ENCODE assay signal across 8 cellular contexts in genomic region chr6:53718597-53719460, GRCh38. TPM values are rescaled to one million over a fixed set of nuclear protein-coding genes. Genes with fewer than 3 reads are reported as not detected.
DNase-seq lines count a peak whose midpoint lies in the region; ATAC-seq and TF ChIP-seq lines count a peak whose summit lies in the region.

No MANE protein-coding gene starts in this region.

- no peak overlapping the region for H3K4me3 Mint-ChIP-seq in central memory CD8-positive, alpha-beta T cell

- H3K27me3 ChIP-seq in Panc1 (ENCODE audit: control insufficient read depth, insufficient read depth, low read length) (peaks cover 6% of the 10 kb centered on the region; the same call in 1 of the 2 replicates), kidney epithelial cell (ENCODE audit: control insufficient read depth, insufficient read depth, low read length) (no peaks in the 10 kb centered on the region), subcutaneous abdominal adipose tissue (ENCODE audit: control insufficient read depth in 5 of 5, insufficient read depth in 4 of 5, low read length in 5 of 5) (no peaks in the 10 kb centered on the region)

- H3K4me1 ChIP-seq in Panc1 (ENCODE audit: control insufficient read depth, insufficient read depth, low read length) (no peaks in the 10 kb centered on the region), subcutaneous abdominal adipose tissue (ENCODE audit: control insufficient read depth in 5 of 5, insufficient read depth in 5 of 5, low read length in 5 of 5) (peaks cover 0 to 20% (median 0%) of the 10 kb centered on the region in 5 donors)

- CTCF ChIA-PET in HEK293T (lab: Yijun Ruan, JAX), result interaction anchor here (0.6 to 3.0 kb wide), 26 partner anchors 9 to 548 kb away, joined by 3 to 23 read pairs (median 4); no protein-coding TSS in a partner anchor
- CTCF ChIA-PET in Panc1 (lab: Charles Lee), result interaction anchor here (0.6 to 1.8 kb wide), 10 partner anchors 9 to 506 kb away, joined by 3 to 16 read pairs (median 6); no protein-coding TSS in a partner anchor

- peaks cover 7% of the 10 kb centered on the region for H3K4me1 Mint-ChIP-seq in central memory CD8-positive, alpha-beta T cell

- H3K9me3 Mint-ChIP-seq in central memory CD8-positive, alpha-beta T cell, result no peaks in the 10 kb centered on the region

- H3K9ac ChIP-seq in subcutaneous abdominal adipose tissue (ENCODE audit: low read length in 5 of 5), result peak overlapping the region in 1 of 5 donors; percentile 46

- in situ Hi-C loops in Panc1 (cut with HindIII; ENCODE audit: low pct_unique_long_range_greater_than_20kb, low sequenced_read_pairs), result no loop called here

- peak; percentile 83 for TF ChIP-seq CTCF in AG09309 (IDR thresholded peaks at IDR 0.05; ENCODE audit: control insufficient read depth, insufficient read depth, low read depth, low read length, missing control alignments)
- TF ChIP-seq CTCF in GM12873 (IDR thresholded peaks at IDR 0.05; ENCODE audit: insufficient read depth, low read depth, low read length, missing control alignments), result peak; percentile 81
- TF ChIP-seq CTCF in LNCaP clone FGC (IDR thresholded peaks at IDR 0.05; ENCODE audit: control insufficient read depth, extremely low read depth, insufficient read depth), result peak; percentile 84
- peak; percentile 84 for TF ChIP-seq CTCF in Panc1 (IDR thresholded peaks at IDR 0.05)
- TF ChIP-seq CTCF in kidney epithelial cell (IDR thresholded peaks at IDR 0.05; ENCODE audit: insufficient read depth, low read length, poor library complexity, severe bottlenecking), result peak; percentile 91

- no peaks in the 10 kb centered on the region for H3K36me3 Mint-ChIP-seq in central memory CD8-positive, alpha-beta T cell (ENCODE audit: insufficient read depth)

- H3K9me3 ChIP-seq in Panc1 (ENCODE audit: control insufficient read depth, insufficient read depth, low read depth, low read length) (no peaks in the 10 kb centered on the region), subcutaneous abdominal adipose tissue (ENCODE audit: control insufficient read depth in 5 of 5, low read length in 5 of 5) (no peaks in the 10 kb centered on the region)

- no peaks in the 10 kb centered on the region for H3K36me3 ChIP-seq in Panc1 (ENCODE audit: control insufficient read depth, insufficient read depth, low read length)
- H3K36me3 ChIP-seq in kidney epithelial cell (ENCODE audit: control insufficient read depth, insufficient read depth, low read length), result no peaks in the 10 kb centered on the region
- no peaks in the 10 kb centered on the region for H3K36me3 ChIP-seq in subcutaneous abdominal adipose tissue (ENCODE audit: control insufficient read depth in 5 of 5, insufficient read depth in 5 of 5, low read length in 5 of 5)

- no peak overlapping the region for H3K27ac Mint-ChIP-seq in central memory CD8-positive, alpha-beta T cell (ENCODE audit: low read depth)

- intact Hi-C loops in Panc1 (cut with micrococcal nuclease; ENCODE audit: unreplicated experiment), result no loop called here

- DNase-seq in AG09309 (ENCODE audit: low read depth) (peak; percentile 48), HEK293T (ENCODE audit: extremely low spot score) (peak; percentile 61), LNCaP clone FGC (ENCODE audit: low read depth) (peak; percentile 52), Panc1 (ENCODE audit: low read depth, low spot score) (peak; percentile 50), kidney epithelial cell (ENCODE audit: low read depth) (peak; percentile 53)
- DNase-seq in central memory CD8-positive, alpha-beta T cell (ENCODE audit: low spot score in 2 of 2), result peak in 1 of 2 donors; percentile 13

- H3K27ac ChIP-seq in Panc1 (ENCODE audit: low read length), result no peak overlapping the region
- H3K27ac ChIP-seq in subcutaneous abdominal adipose tissue (ENCODE audit: low read depth, low read length), result peak overlapping the region; percentile 48

- BruUV-seq in Panc1 (replicated peaks; lab: Mats Ljungman, UMichigan), result no TSS peak

- H3K4me3 ChIP-seq in AG09309 (ENCODE audit: control insufficient read depth, low read depth, low read length) (no peak overlapping the region), LNCaP clone FGC (ENCODE audit: low read depth, low read length) (no peak overlapping the region), Panc1 (ENCODE audit: low read depth in 2 of 2, low read length in 2 of 2) (no peak overlapping the region), kidney epithelial cell (ENCODE audit: low read depth, low read length) (no peak overlapping the region), subcutaneous abdominal adipose tissue (ENCODE audit: low read depth in 1 of 5, low read length in 5 of 5) (no peak overlapping the region)

- POLR2A ChIA-PET in HEK293T (lab: Yijun Ruan, JAX) (interaction anchor here (1.0 to 1.1 kb wide), 3 partner anchors 10 to 237 kb away, joined by 3 to 4 read pairs (median 4); partner anchors contain the start of gene LRRC1), Panc1 (lab: Charles Lee) (no interaction called here)

- ATAC-seq in Panc1, result peak; percentile 96
- peak; percentile 74 for ATAC-seq in central memory CD8-positive, alpha-beta T cell (replicated peaks; ENCODE audit: extremely low read depth, poor library complexity, severe bottlenecking)

- H3K27me3 Mint-ChIP-seq in central memory CD8-positive, alpha-beta T cell, result peaks cover 31% of the 10 kb centered on the region

TF ChIP-seq in HEK293T, 16 proteins besides CTCF, POLR2A, EP300 and RAD21:
- no peak for TF ChIP-seq FOXA1 (IDR thresholded peaks at IDR 0.05)
- no peak for TF ChIP-seq FOXK2 (IDR thresholded peaks at IDR 0.05)
- 0 out of 2 replicates have a peak, but pooled peaks have one; percentile 46 for TF ChIP-seq PKNOX1 (IDR thresholded peaks at IDR 0.05)
- TF ChIP-seq LEF1 (IDR thresholded peaks at IDR 0.05; ENCODE audit: borderline replicate concordance), result no peak
- TF ChIP-seq BHLHE40 (IDR thresholded peaks at IDR 0.05; ENCODE audit: borderline replicate concordance), result no peak
- TF ChIP-seq ARNT (IDR thresholded peaks at IDR 0.05), result no peak
- no peak for TF ChIP-seq FOXM1 (IDR thresholded peaks at IDR 0.05; ENCODE audit: borderline replicate concordance)
- no peak for TF ChIP-seq L3MBTL2 (conservative IDR thresholded peaks at IDR 0.05)

RNA-seq across cellular contexts. Expression of gene KLHL31, which starts 53.3 kb away (rescaled TPM):
- total RNA-seq in Panc1 (2021; ENCODE audit: unreplicated experiment), result 0.21 TPM
- 0.10 TPM for polyA plus RNA-seq in Panc1 (2012; ENCODE audit: insufficient read length)
- 0.17 and 1.2 TPM in 2 replicates for total RNA-seq in kidney epithelial cell
